ENCODE assay signal across 1 cellular context in genomic region chr21:33433425-33434114, GRCh38.
TF ChIP-seq lines count a peak whose summit lies in the region.

No MANE protein-coding gene starts in this region.

TF ChIP-seq in K562, 482 proteins besides CTCF, POLR2A, EP300 and RAD21:
- TF ChIP-seq BACH1 (tag; IDR thresholded peaks at IDR 0.05) (no peak), KHSRP (IDR thresholded peaks at IDR 0.05) (no peak), FOXK2 (conservative IDR thresholded peaks at IDR 0.05 in 1 of 2, IDR thresholded peaks at IDR 0.05 in 1 of 2; ENCODE audit: low read depth in 2 of 2) (no peak), CEBPB (tag; IDR thresholded peaks at IDR 0.05) (peak; percentile 54), E2F8 (IDR thresholded peaks at IDR 0.05; ENCODE audit: low read depth, partially characterized antibody) (no peak), ERF (CRISPR knock-in tag; IDR thresholded peaks at IDR 0.05) (no peak)
